16 cellular contexts compared by ENCODE assay signal in genomic region chr2:128394004-128394730, GRCh38.
"Had no signal": no experiment of that assay in that cellular context is flagged by ENCODE, and none has a peak within 500 bp of the region (broad histone marks: within the 10 kb centered on the region; RNA-seq: fewer than 3 reads in every experiment).

No MANE protein-coding gene starts in this region.

- H3K27me3 ChIP-seq: right lobe of liver had no signal

- H3K4me3 Mint-ChIP-seq: activated CD4-positive, alpha-beta memory T cell treated with anti-CD3 and anti-CD28 coated beads, Interleukin-2, amount 10 ng/mL, durations not matched to agents 7 days and 5 days; activated T-cell treated with anti-CD3 and anti-CD28 coated beads, Interleukin-2, amount 50 U/mL, for 72 hours; dendritic cell treated with granulocyte-macrophage colony-stimulating factor and Interleukin-4, amounts not matched to agents 40 ng/mL and 50 ng/mL, for 4 days; effector memory CD8-positive, alpha-beta T cell; naive thymus-derived CD8-positive, alpha-beta T cell had no signal

- H3K4me3 ChIP-seq: lower lobe of right lung, mucosa of descending colon, right lobe of liver had no signal

- H3K36me3 ChIP-seq: lower lobe of right lung, right lobe of liver had no signal

- H3K27ac ChIP-seq: lower lobe of right lung, right lobe of liver had no signal

- H3K4me1 ChIP-seq: lower lobe of right lung, right lobe of liver had no signal

- H3K27ac Mint-ChIP-seq: activated CD4-positive, alpha-beta memory T cell treated with anti-CD3 and anti-CD28 coated beads, Interleukin-2, amount 10 ng/mL, durations not matched to agents 7 days and 5 days; activated T-cell treated with anti-CD3 and anti-CD28 coated beads, Interleukin-2, amount 50 U/mL, for 72 hours; dendritic cell treated with granulocyte-macrophage colony-stimulating factor and Interleukin-4, amounts not matched to agents 40 ng/mL and 50 ng/mL, for 4 days; effector memory CD8-positive, alpha-beta T cell; naive thymus-derived CD8-positive, alpha-beta T cell had no signal

- H3K4me1 Mint-ChIP-seq: activated CD4-positive, alpha-beta memory T cell treated with anti-CD3 and anti-CD28 coated beads, Interleukin-2, amount 10 ng/mL, durations not matched to agents 7 days and 5 days; naive thymus-derived CD8-positive, alpha-beta T cell had no signal

- H3K9me3 ChIP-seq: lower lobe of right lung, mucosa of descending colon, right lobe of liver had no signal

- H3K9me3 Mint-ChIP-seq: activated CD4-positive, alpha-beta memory T cell treated with anti-CD3 and anti-CD28 coated beads, Interleukin-2, amount 10 ng/mL, durations not matched to agents 7 days and 5 days; activated T-cell treated with anti-CD3 and anti-CD28 coated beads, Interleukin-2, amount 50 U/mL, for 72 hours; dendritic cell treated with granulocyte-macrophage colony-stimulating factor and Interleukin-4, amounts not matched to agents 40 ng/mL and 50 ng/mL, for 4 days; effector memory CD8-positive, alpha-beta T cell; naive thymus-derived CD8-positive, alpha-beta T cell had no signal

- ATAC-seq: activated T-cell treated with anti-CD3 and anti-CD28 coated beads, Interleukin-2, amount 50 U/mL, for 72 hours; effector memory CD8-positive, alpha-beta T cell; left cardiac atrium; lower lobe of right lung; mucosa of descending colon; naive thymus-derived CD8-positive, alpha-beta T cell; right lobe of liver had no signal

- H3K36me3 Mint-ChIP-seq: naive thymus-derived CD8-positive, alpha-beta T cell had no signal

- DNase-seq: activated CD4-positive, alpha-beta memory T cell treated with anti-CD3 and anti-CD28 coated beads, Interleukin-2, amount 10 ng/mL, durations not matched to agents 7 days and 5 days; activated CD4-positive, alpha-beta T cell treated with anti-CD3 and anti-CD28 coated beads for 1 hour; activated CD8-positive, alpha-beta memory T cell treated with anti-CD3 and anti-CD28 coated beads, Interleukin-2, amount 50 U/mL, for 4 hours; activated naive CD4-positive, alpha-beta T cell treated with Interleukin-2 at 50 U/mL for 16 hours; activated T-cell treated with anti-CD3 and anti-CD28 coated beads, Interleukin-2, amount 50 U/mL, for 72 hours; effector memory CD8-positive, alpha-beta T cell; hypothalamus; left cardiac atrium; lower lobe of right lung; nucleus accumbens; stimulated activated CD4-positive, alpha-beta T cell treated with anti-CD3 and anti-CD28 coated beads, Interleukin-12 subunit alpha, Interleukin-12 subunit beta, amount 100 ng/mL, for 4 hours; stimulated activated naive CD4-positive, alpha-beta T cell had no signal
